10 cellular contexts compared by ENCODE assay signal in genomic region chr18:63236417-63236816, GRCh38.
DNase-seq lines count a peak whose midpoint lies in the region; ATAC-seq and TF ChIP-seq lines count a peak whose summit lies in the region.
"Had no signal": no experiment of that assay in that cellular context is flagged by ENCODE, and none has a peak within 500 bp of the region (broad histone marks: within the 10 kb centered on the region; RNA-seq: fewer than 3 reads in every experiment).

No MANE protein-coding gene starts in this region.

- intact Hi-C loops in CD8-positive, alpha-beta T cell (cut with DNase I, micrococcal nuclease) = loop anchor here in 1 of 2 experiments (2.0 kb wide), 1 partner anchor 14 kb away; no protein-coding TSS in a partner anchor
- intact Hi-C loops in psoas muscle (cut with DNase I) = loop anchor here in 1 of 2 donors (5.0 kb wide), 1 partner anchor 39 kb away; no protein-coding TSS in a partner anchor

- H3K36me3 ChIP-seq in CD8-positive, alpha-beta T cell (ENCODE audit: insufficient read depth, low read length) = peaks cover 6% of the 10 kb centered on the region
- no peaks in the 10 kb centered on the region for H3K36me3 ChIP-seq in gastroesophageal sphincter
- H3K36me3 ChIP-seq in psoas muscle (ENCODE audit: insufficient read depth in 1 of 2, low read depth in 1 of 2) = no peaks in the 10 kb centered on the region

- H3K36me3 Mint-ChIP-seq in CD8-positive, alpha-beta T cell = peaks cover 38% of the 10 kb centered on the region

- H3K9me3 ChIP-seq in CD8-positive, alpha-beta T cell (ENCODE audit: low read length) = no peaks in the 10 kb centered on the region
- H3K9me3 ChIP-seq in gastroesophageal sphincter (no peaks in the 10 kb centered on the region), psoas muscle (no peaks in the 10 kb centered on the region)

- no peaks in the 10 kb centered on the region for H3K27me3 ChIP-seq in CD8-positive, alpha-beta T cell (ENCODE audit: insufficient read depth, low read length)
- H3K27me3 ChIP-seq in gastroesophageal sphincter (no peaks in the 10 kb centered on the region), psoas muscle (ENCODE audit: insufficient read depth in 3 of 3, low read length in 2 of 3) (no peaks in the 10 kb centered on the region)

- DNase-seq in CD8-positive, alpha-beta T cell = no peak
- DNase-seq in SKM-1 treated with dmso at 0.1 percent for 144 hours (lab: John Stamatoyannopoulos, UW; ENCODE audit: unreplicated experiment) (peak; percentile 95), psoas muscle (peak in 1 of 2 donors; percentile 51), AG20443 (ENCODE audit: low spot score) (no peak)
- DNase-seq in effector CD4-positive, alpha-beta T cell = no peak
- DNase-seq: DMS79, OCI-M1 had no signal

- no peak for TF ChIP-seq CTCF in CD8-positive, alpha-beta T cell (IDR thresholded peaks at IDR 0.05)
- no peak for TF ChIP-seq CTCF in gastroesophageal sphincter (IDR thresholded peaks at IDR 0.05)
- TF ChIP-seq CTCF in psoas muscle (IDR thresholded peaks at IDR 0.05) = no peak

- POLR2A ChIA-PET in CD8-positive, alpha-beta T cell (lab: Charles Lee) = no interaction called here

- H3K27me3 Mint-ChIP-seq in CD8-positive, alpha-beta T cell (ENCODE audit: low read depth) = no peaks in the 10 kb centered on the region

- no peak for TF ChIP-seq POLR2A in gastroesophageal sphincter (IDR thresholded peaks at IDR 0.05)

- no peak overlapping the region for H3K4me3 Mint-ChIP-seq in CD8-positive, alpha-beta T cell

- ATAC-seq in CD8-positive, alpha-beta T cell = no peak
- peak; percentile 29 for ATAC-seq in gastroesophageal sphincter
- no peak for ATAC-seq in psoas muscle
- ATAC-seq in GM18861 (IDR thresholded peaks at IDR 0.05; ENCODE audit: unreplicated experiment) = no peak
- ATAC-seq in GM18498 (IDR thresholded peaks at IDR 0.05; ENCODE audit: unreplicated experiment) = no peak

- peaks cover 37% of the 10 kb centered on the region for H3K4me1 ChIP-seq in CD8-positive, alpha-beta T cell (ENCODE audit: insufficient read depth, low read length)
- peaks cover 4 to 56% (median 10%) of the 10 kb centered on the region in 3 donors for H3K4me1 ChIP-seq in gastroesophageal sphincter
- peaks cover 27% of the 10 kb centered on the region for H3K4me1 ChIP-seq in psoas muscle

- no peak for TF ChIP-seq EP300 in gastroesophageal sphincter (IDR thresholded peaks at IDR 0.05)

- WGBS in gastroesophageal sphincter (ENCODE audit: low coverage in 1 of 2), 2 donors = 80 to 86% methylated on average over 6 to 13 of the region's 15 CpGs
- WGBS in psoas muscle, 3 donors = 87 to 91% (median 87%) methylated on average over 15 of the region's 15 CpGs

- H3K9me3 Mint-ChIP-seq in CD8-positive, alpha-beta T cell = peaks cover 4% of the 10 kb centered on the region

- H3K4me1 Mint-ChIP-seq in CD8-positive, alpha-beta T cell (ENCODE audit: low read depth) = peaks cover 65% of the 10 kb centered on the region

- CTCF ChIA-PET in CD8-positive, alpha-beta T cell (lab: Charles Lee) = interaction anchor here (1.0 to 1.4 kb wide), 3 partner anchors 10 to 105 kb away, joined by 3 to 5 read pairs (median 3); no protein-coding TSS in a partner anchor

- H3K27ac ChIP-seq in CD8-positive, alpha-beta T cell (ENCODE audit: low read depth, low read length) = no peak overlapping the region
- H3K27ac ChIP-seq in gastroesophageal sphincter (peak overlapping the region; percentile 71 to 86 (median 84)), psoas muscle (peak overlapping the region; percentile 85)

- no peak overlapping the region for H3K4me3 ChIP-seq in CD8-positive, alpha-beta T cell (ENCODE audit: low read depth, low read length)
- no peak overlapping the region for H3K4me3 ChIP-seq in gastroesophageal sphincter
- no peak overlapping the region for H3K4me3 ChIP-seq in psoas muscle

- peak overlapping the region; percentile 83 for H3K27ac Mint-ChIP-seq in CD8-positive, alpha-beta T cell
